ENCODE assay signal across 17 cellular contexts in genomic region chr19:44820648-44821609, GRCh38. TPM values are rescaled to one million over a fixed set of nuclear protein-coding genes. Genes with fewer than 3 reads are reported as not detected.
DNase-seq lines count a peak whose midpoint lies in the region; ATAC-seq and TF ChIP-seq lines count a peak whose summit lies in the region.
"Had no signal": no experiment of that assay in that cellular context is flagged by ENCODE, and none has a peak within 500 bp of the region (broad histone marks: within the 10 kb centered on the region; RNA-seq: fewer than 3 reads in every experiment).

No MANE protein-coding gene starts in this region.

- ATAC-seq in right lobe of liver (peak; percentile 57 to 76 (median 64)), HG02973 (IDR thresholded peaks at IDR 0.05; ENCODE audit: unreplicated experiment) (no peak)
- ATAC-seq: activated CD8-positive, alpha-beta T cell treated with anti-CD3 and anti-CD28 coated beads for 36 hours; body of pancreas; effector memory CD8-positive, alpha-beta T cell; natural killer cell had no signal

- no peak overlapping the region for H3K18ac ChIP-seq in trophoblast cell (ENCODE audit: low read length)

- no peak overlapping the region for H2BK120ac ChIP-seq in trophoblast cell (ENCODE audit: insufficient read depth, low read length, poor library complexity)

- no peaks in the 10 kb centered on the region for H3K36me3 ChIP-seq in right lobe of liver
- H3K36me3 ChIP-seq in thyroid gland, result no peaks in the 10 kb centered on the region
- H3K36me3 ChIP-seq in trophoblast cell (ENCODE audit: control insufficient read depth in 1 of 2, insufficient read depth in 2 of 2, low read length in 2 of 2), result no peaks in the 10 kb centered on the region
- no peaks in the 10 kb centered on the region for H3K36me3 ChIP-seq in HAP-1 (replicated peaks)
- H3K36me3 ChIP-seq: BE2C had no signal

- H3K79me1 ChIP-seq in trophoblast cell (ENCODE audit: low read length), result no peaks in the 10 kb centered on the region

- no peak overlapping the region for H3K14ac ChIP-seq in trophoblast cell (ENCODE audit: low read length)

- H3K27ac ChIP-seq in RWPE1 (peak overlapping the region; percentile 57), right lobe of liver (no peak overlapping the region), thyroid gland (peak overlapping the region in 2 of 3 donors; percentile 49 to 53), trophoblast cell (ENCODE audit: low read depth, low read length) (no peak overlapping the region)
- H3K27ac ChIP-seq: body of pancreas, suprapubic skin had no signal

- CTCF ChIA-PET in RWPE1 (lab: Yijun Ruan, JAX), result interaction anchor here (0.8 to 1.1 kb wide), 2 partner anchors 11 to 97 kb away, joined by 3 to 4 read pairs; no protein-coding TSS in a partner anchor

- TF ChIP-seq POLR2A in right lobe of liver (IDR thresholded peaks at IDR 0.05) (no peak), thyroid gland (IDR thresholded peaks at IDR 0.05) (no peak)

- H3K27me3 ChIP-seq in right lobe of liver (no peaks in the 10 kb centered on the region), thyroid gland (no peaks in the 10 kb centered on the region), trophoblast cell (ENCODE audit: insufficient read depth, low read length) (no peaks in the 10 kb centered on the region), HAP-1 (ENCODE audit: low read depth) (no peaks in the 10 kb centered on the region)
- H3K27me3 ChIP-seq: BE2C, body of pancreas, suprapubic skin had no signal

- H3K9ac ChIP-seq in trophoblast cell (ENCODE audit: low read length), result no peak overlapping the region

- H2AK5ac ChIP-seq in trophoblast cell (ENCODE audit: low read length), result no peak overlapping the region

- no peak overlapping the region for H3K4ac ChIP-seq in trophoblast cell (ENCODE audit: low read depth, low read length)

- H3K23ac ChIP-seq in trophoblast cell (ENCODE audit: low read length), result no peak overlapping the region

- 72% methylated on average over 18 of the region's 35 CpGs for WGBS in right lobe of liver (ENCODE audit: insufficient coverage, low coverage, low lambda C conversion rate, missing lambda C conversion rate)
- 63 to 65% methylated on average over 22 to 27 of the region's 35 CpGs for WGBS in thyroid gland, 2 donors
- WGBS in trophoblast cell (ENCODE audit: extremely low coverage, insufficient coverage, insufficient read length), result no CpG with 5 or more reads among the region's 35 CpGs

- no peak for DNase-seq in RWPE1 (ENCODE audit: low spot score)
- peak; percentile 32 for DNase-seq in fibroblast of mammary gland (ENCODE audit: low read depth)
- DNase-seq in right lobe of liver, result peak in 1 of 3 donors; percentile 63
- DNase-seq in thyroid gland, result peak; percentile 23 to 42
- no peak for DNase-seq in trophoblast cell
- DNase-seq in NCI-H1417 (lab: John Stamatoyannopoulos, UW), result no peak
- no peak for DNase-seq in HAP-1 (ENCODE audit: low spot score in 2 of 2)
- DNase-seq: activated CD8-positive, alpha-beta T cell treated with anti-CD3 and anti-CD28 coated beads for 36 hours; activated effector memory CD4-positive, alpha-beta T cell treated with Interleukin-2 at 50 U/mL for 16 hours; BE2C; effector memory CD8-positive, alpha-beta T cell; natural killer cell; NCI-H2171 treated with DMSO at 0.1 percent for 48 hours had no signal

- H3K79me2 ChIP-seq in trophoblast cell (ENCODE audit: control insufficient read depth, insufficient read depth, low read length, poor library complexity), result no peaks in the 10 kb centered on the region

- no peak overlapping the region for H4K8ac ChIP-seq in trophoblast cell (ENCODE audit: low read depth, low read length)

- no peak overlapping the region for H3K4me2 ChIP-seq in trophoblast cell (ENCODE audit: low read length)

- H2BK12ac ChIP-seq in trophoblast cell (ENCODE audit: low read length), result no peak overlapping the region

- in situ Hi-C loops in HAP-1 (cut with MboI; ENCODE audit: low sequenced_read_pairs), result no loop called here

- no peaks in the 10 kb centered on the region for H3K9me3 ChIP-seq in right lobe of liver
- H3K9me3 ChIP-seq in thyroid gland, result no peaks in the 10 kb centered on the region
- H3K9me3 ChIP-seq in trophoblast cell (ENCODE audit: insufficient read depth, low read depth, low read length), result no peaks in the 10 kb centered on the region
- H3K9me3 ChIP-seq in HAP-1, result no peaks in the 10 kb centered on the region
- H3K9me3 ChIP-seq: BE2C, body of pancreas, suprapubic skin had no signal

- H4K91ac ChIP-seq in trophoblast cell (ENCODE audit: low read depth, low read length), result no peak overlapping the region

- H3K4me1 ChIP-seq in right lobe of liver (peaks cover 0 to 9% (median 4%) of the 10 kb centered on the region in 4 donors), thyroid gland (peaks cover 0 to 22% of the 10 kb centered on the region in 2 donors), trophoblast cell (ENCODE audit: control insufficient read depth in 1 of 2, insufficient read depth in 2 of 2, low read length in 2 of 2) (no peaks in the 10 kb centered on the region), HAP-1 (no peaks in the 10 kb centered on the region)
- H3K4me1 ChIP-seq: BE2C had no signal

- no peak overlapping the region for H2AFZ ChIP-seq in trophoblast cell (ENCODE audit: insufficient read depth, low read length, poor library complexity)

- no peak overlapping the region for H3K4me3 ChIP-seq in fibroblast of mammary gland (ENCODE audit: control insufficient read depth, low read depth, low read length)
- no peak overlapping the region for H3K4me3 ChIP-seq in right lobe of liver
- H3K4me3 ChIP-seq in thyroid gland (replicated peaks in 1 of 3), result no peak overlapping the region
- H3K4me3 ChIP-seq in trophoblast cell (ENCODE audit: low read depth, low read length), result no peak overlapping the region
- H3K4me3 ChIP-seq in HAP-1, result no peak overlapping the region
- H3K4me3 ChIP-seq: body of pancreas, suprapubic skin had no signal

- intact Hi-C loops in right lobe of liver (cut with DNase I) (no loop called here), thyroid gland (cut with DNase I) (no loop called here)

- POLR2A ChIA-PET in RWPE1 (lab: Yijun Ruan, JAX; ENCODE audit: low non-redundant PET), result no interaction called here

- no peak overlapping the region for H4K12ac ChIP-seq in trophoblast cell (ENCODE audit: low read depth, low read length)

- TF ChIP-seq CTCF in RWPE1 (conservative IDR thresholded peaks at IDR 0.05; ENCODE audit: low read depth), result no peak
- TF ChIP-seq CTCF in fibroblast of mammary gland (conservative IDR thresholded peaks at IDR 0.05; ENCODE audit: control insufficient read depth, insufficient read depth, low read depth, low read length), result no peak
- no peak for TF ChIP-seq CTCF in right lobe of liver (IDR thresholded peaks at IDR 0.05)
- TF ChIP-seq CTCF in thyroid gland (IDR thresholded peaks at IDR 0.05), result no peak

- H2BK5ac ChIP-seq in trophoblast cell (ENCODE audit: low read depth, low read length, poor library complexity), result no peak overlapping the region

RNA-seq across cellular contexts. Expression of gene BCAM, which starts 12.0 kb away (rescaled TPM):
- total RNA-seq in right lobe of liver (10 to 100 TPM; 26.5 to 48.3 (median 32.7) TPM), thyroid gland (100 to 1,000 TPM; 156 to 391 (median 285) TPM)
- 33.0 and 36.2 TPM in 2 replicates for polyA plus RNA-seq in trophoblast cell (2013)
- total RNA-seq: activated CD8-positive, alpha-beta T cell treated with anti-CD3 and anti-CD28 coated beads for 36 hours; natural killer cell had no signal

RNA-seq across cellular contexts. Expression of gene NECTIN2, which starts 25.2 kb away (rescaled TPM):
- 100 to 1,000 TPM in 1 of 6 experiments, 10 to 100 TPM in 5; 63.5 to 127 (median 87.4) TPM for total RNA-seq in right lobe of liver
- total RNA-seq in thyroid gland, result 100 to 1,000 TPM in 3 of 4 donors, 10 to 100 TPM in 1; 88.6 to 164 (median 117) TPM
- 281 and 282 TPM in 2 replicates for polyA plus RNA-seq in trophoblast cell (2013)

RNA-seq across cellular contexts. Expression of gene CBLC, which starts 43.2 kb away (rescaled TPM):
- total RNA-seq in right lobe of liver (10 to 100 TPM in 5 of 6 experiments, 1 to 10 TPM in 1; 9.8 to 19.4 (median 15.6) TPM), thyroid gland (1 to 10 TPM; 2.0 to 5.6 (median 3.1) TPM)
- polyA plus RNA-seq in trophoblast cell (2013), result 1.4 and 1.7 TPM in 2 replicates
- total RNA-seq: activated CD8-positive, alpha-beta T cell treated with anti-CD3 and anti-CD28 coated beads for 36 hours; glomerular endothelial cell; natural killer cell had no signal

Comparison
In these comparisons a context has a peak if more than half of its experiments do, and no peak if none do; other contexts are left out.
1. DNase-seq: peak in fibroblast of mammary gland (single experiment) and thyroid gland (2 of 2); none in RWPE1 (single experiment), trophoblast cell (0 of 2), NCI-H1417 (0 of 3) and HAP-1 (0 of 2).
2. H3K27ac ChIP-seq: peak in RWPE1 (single experiment) and thyroid gland (2 of 3); none in right lobe of liver (0 of 3) and trophoblast cell (single experiment).